ENCODE assay signal across 20 cellular contexts in the genomic region with DNA sequence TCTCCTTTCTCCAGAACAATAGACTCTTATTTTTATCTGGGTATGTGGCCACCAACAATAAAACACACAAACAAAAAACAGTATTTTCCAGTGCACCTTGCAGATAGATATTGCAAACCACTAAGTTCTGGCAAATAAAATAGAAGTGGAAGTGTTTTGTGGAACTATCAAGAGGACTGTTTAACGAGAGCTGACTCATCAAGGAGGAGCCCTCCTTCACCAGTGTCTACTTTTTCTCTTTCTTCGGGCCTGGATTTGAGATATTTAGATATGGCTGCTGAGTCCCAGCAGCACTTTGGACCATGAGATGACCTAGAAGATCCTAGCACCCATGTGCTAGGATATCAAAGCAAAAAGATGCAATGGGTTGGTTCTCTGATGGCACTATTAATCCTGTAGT.
DNase-seq lines count a peak whose midpoint lies in the region; ATAC-seq and TF ChIP-seq lines count a peak whose summit lies in the region.
"Had no signal": no experiment of that assay in that cellular context is flagged by ENCODE, and none has a peak within 500 bp of the region (broad histone marks: within the 10 kb centered on the region; RNA-seq: fewer than 3 reads in every experiment).

No MANE protein-coding gene starts in this region.

- peak overlapping the region; percentile 0 for H3K4me2 ChIP-seq in Loucy (ENCODE audit: low read depth, low read length, poor library complexity, severe bottlenecking)
- H3K4me2 ChIP-seq in PC-3 (ENCODE audit: low read length) = 0 out of 2 replicates have a peak overlapping the region, but pooled peaks have one; percentile 6
- H3K4me2 ChIP-seq: A549, BLaER1, KMS-11 had no signal

- CTCF ChIA-PET in PC-3 (lab: Charles Lee) = no interaction called here

- H3K36me3 ChIP-seq in Loucy (ENCODE audit: insufficient read depth, low read length) (no peaks in the 10 kb centered on the region), PC-3 (ENCODE audit: low read depth, low read length) (no peaks in the 10 kb centered on the region), left lung (no peaks in the 10 kb centered on the region)
- H3K36me3 ChIP-seq: BLaER1 had no signal

- H4K20me1 ChIP-seq in Loucy (ENCODE audit: insufficient read depth, low read length, poor library complexity, severe bottlenecking) (no peaks in the 10 kb centered on the region), PC-3 (ENCODE audit: low read length) (no peaks in the 10 kb centered on the region)
- H4K20me1 ChIP-seq: BLaER1 had no signal

- intact Hi-C loops in PC-3 (cut with micrococcal nuclease) = no loop called here
- intact Hi-C loops in left lung (cut with DNase I) = no loop called here

- H3F3A ChIP-seq in Loucy (ENCODE audit: low read depth) (no peaks in the 10 kb centered on the region), PC-3 (ENCODE audit: low read length, unreplicated experiment) (no peaks in the 10 kb centered on the region)

- H3K4me3 ChIP-seq in Loucy (ENCODE audit: low read length, poor library complexity, severe bottlenecking) = no peak overlapping the region
- H3K4me3 ChIP-seq in PC-3 (ENCODE audit: low read length) = no peak overlapping the region
- no peak overlapping the region for H3K4me3 ChIP-seq in left lung
- no peak overlapping the region for H3K4me3 ChIP-seq in foreskin fibroblast (ENCODE audit: low read depth in 1 of 2, low read length in 2 of 2)
- H3K4me3 ChIP-seq: A549, BLaER1 had no signal

- no TSS peak for BruUV-seq in PC-3 (replicated peaks; lab: Mats Ljungman, UMichigan)

- H2AFZ ChIP-seq in Loucy (ENCODE audit: low read length) (no peak overlapping the region), PC-3 (ENCODE audit: low read length) (no peak overlapping the region)

- TF ChIP-seq CTCF in Loucy (conservative IDR thresholded peaks at IDR 0.05; ENCODE audit: low read length) (no peak), PC-3 (conservative IDR thresholded peaks at IDR 0.05; ENCODE audit: low read depth, low read length) (no peak), left lung (IDR thresholded peaks at IDR 0.05) (no peak), foreskin fibroblast (IDR thresholded peaks at IDR 0.05; ENCODE audit: low read depth, low read length) (no peak)

- no peak overlapping the region for H3K27ac ChIP-seq in PC-3 (ENCODE audit: low read length)
- H3K27ac ChIP-seq in left lung = no peak overlapping the region
- H3K27ac ChIP-seq: A549, BLaER1, KMS-11 had no signal

- H3K9ac ChIP-seq in Loucy (ENCODE audit: low read depth, low read length, poor library complexity, severe bottlenecking) (no peak overlapping the region), PC-3 (ENCODE audit: low read length) (no peak overlapping the region)
- H3K9ac ChIP-seq: BLaER1, KMS-11 had no signal

- H3K9me3 ChIP-seq in Loucy (ENCODE audit: insufficient read depth, low read depth, low read length) = no peaks in the 10 kb centered on the region
- H3K9me3 ChIP-seq in PC-3 (ENCODE audit: low read length) = no peaks in the 10 kb centered on the region
- no peaks in the 10 kb centered on the region for H3K9me3 ChIP-seq in left lung
- H3K9me3 ChIP-seq: A549, BLaER1 had no signal

- H3K79me2 ChIP-seq in Loucy (ENCODE audit: insufficient read depth, low read length) (no peaks in the 10 kb centered on the region), PC-3 (ENCODE audit: low read length) (no peaks in the 10 kb centered on the region)

- H3K4me1 ChIP-seq in Loucy (ENCODE audit: insufficient read depth, low read length, poor library complexity, severe bottlenecking) (peaks cover 14% of the 10 kb centered on the region), PC-3 (ENCODE audit: insufficient read depth, low read length) (peaks cover 12% of the 10 kb centered on the region), left lung (no peaks in the 10 kb centered on the region)
- H3K4me1 ChIP-seq: A549, BLaER1 had no signal

- no peaks in the 10 kb centered on the region for H3K27me3 ChIP-seq in Loucy (ENCODE audit: insufficient read depth, low read length, poor library complexity, severe bottlenecking)
- no peaks in the 10 kb centered on the region for H3K27me3 ChIP-seq in PC-3 (ENCODE audit: low read length)
- H3K27me3 ChIP-seq in left lung = no peaks in the 10 kb centered on the region
- H3K27me3 ChIP-seq: BLaER1 had no signal

- H3K9me2 ChIP-seq in Loucy (replicated peaks; ENCODE audit: low read depth, low read length) = no peaks in the 10 kb centered on the region
- H3K9me2 ChIP-seq in PC-3 (replicated peaks; ENCODE audit: low read length) = no peaks in the 10 kb centered on the region

- POLR2A ChIA-PET in PC-3 (lab: Charles Lee; ENCODE audit: unreplicated experiment) = no interaction called here

- peak; percentile 10 for DNase-seq in A172 (ENCODE audit: low spot score)
- peak; percentile 49 for DNase-seq in PC-3
- no peak for DNase-seq in left lung
- no peak for DNase-seq in GDM1 (lab: John Stamatoyannopoulos, UW)
- DNase-seq in effector CD8-positive, alpha-beta T cell (lab: John Stamatoyannopoulos, UW) = no peak
- DNase-seq in foreskin fibroblast = no peak
- DNase-seq: CD4-positive, alpha-beta memory T cell; DMS153; NCI-H1105 treated with DMSO at 0.1 percent for 48 hours; NCI-H1694; NCI-H226; NCI-H524 treated with DMSO at 0.1 percent for 48 hours; SHP77; T-helper 1 cell had no signal

- ATAC-seq in PC-3 (peak; percentile 86), left lung (peak; percentile 25), GM21390 (IDR thresholded peaks at IDR 0.05; ENCODE audit: unreplicated experiment) (no peak)
- ATAC-seq: A549, SK-N-SH treated with all-trans-retinoic acid at 6 μM for 48 hours had no signal

Comparison
In these comparisons a context has a peak if more than half of its experiments do, and no peak if none do; other contexts are left out.
1. DNase-seq: peak in A172 (single experiment) and PC-3 (single experiment); none in left lung (0 of 2), GDM1 (single experiment), effector CD8-positive, alpha-beta T cell (single experiment) and foreskin fibroblast (0 of 2).